1 cellular context compared by ENCODE assay signal in genomic region chr16:47448830-47449575, GRCh38.
TF ChIP-seq lines count a peak whose summit lies in the region.

No MANE protein-coding gene starts in this region.

TF ChIP-seq in K562, 482 proteins besides CTCF, POLR2A, EP300 and RAD21 (continued from another document):
- TF ChIP-seq AFF4 (CRISPR knock-in tag; IDR thresholded peaks at IDR 0.05): no peak
- TF ChIP-seq, protein P1, sequence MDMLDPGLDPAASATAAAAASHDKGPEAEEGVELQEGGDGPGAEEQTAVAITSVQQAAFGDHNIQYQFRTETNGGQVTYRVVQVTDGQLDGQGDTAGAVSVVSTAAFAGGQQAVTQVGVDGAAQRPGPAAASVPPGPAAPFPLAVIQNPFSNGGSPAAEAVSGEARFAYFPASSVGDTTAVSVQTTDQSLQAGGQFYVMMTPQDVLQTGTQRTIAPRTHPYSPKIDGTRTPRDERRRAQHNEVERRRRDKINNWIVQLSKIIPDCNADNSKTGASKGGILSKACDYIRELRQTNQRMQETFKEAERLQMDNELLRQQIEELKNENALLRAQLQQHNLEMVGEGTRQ (CRISPR knock-in tag; IDR thresholded peaks at IDR 0.05): no peak
- TF ChIP-seq ZNF384 (IDR thresholded peaks at IDR 0.05; ENCODE audit: low read depth, low read length): no peak
- TF ChIP-seq CTCFL (IDR thresholded peaks at IDR 0.05; ENCODE audit: borderline replicate concordance, insufficient read depth, low read depth, low read length, poor library complexity, severe bottlenecking): no peak
- TF ChIP-seq ETV1 (tag; conservative IDR thresholded peaks at IDR 0.05; ENCODE audit: low read depth): no peak
- TF ChIP-seq EWSR1 (IDR thresholded peaks at IDR 0.05; ENCODE audit: borderline replicate concordance, low read depth, partially characterized antibody): no peak
- no peak for TF ChIP-seq GTF2E2 (tag; IDR thresholded peaks at IDR 0.05)
- TF ChIP-seq E2F4 (CRISPR knock-in tag; IDR thresholded peaks at IDR 0.05; ENCODE audit: low read depth): no peak
- no peak for TF ChIP-seq CHD4 (IDR thresholded peaks at IDR 0.05; ENCODE audit: insufficient read depth, insufficient replicate concordance, low read depth, low read length, poor library complexity, severe bottlenecking)
- no peak for TF ChIP-seq EHMT2 (IDR thresholded peaks at IDR 0.05)
- TF ChIP-seq, protein P2, sequence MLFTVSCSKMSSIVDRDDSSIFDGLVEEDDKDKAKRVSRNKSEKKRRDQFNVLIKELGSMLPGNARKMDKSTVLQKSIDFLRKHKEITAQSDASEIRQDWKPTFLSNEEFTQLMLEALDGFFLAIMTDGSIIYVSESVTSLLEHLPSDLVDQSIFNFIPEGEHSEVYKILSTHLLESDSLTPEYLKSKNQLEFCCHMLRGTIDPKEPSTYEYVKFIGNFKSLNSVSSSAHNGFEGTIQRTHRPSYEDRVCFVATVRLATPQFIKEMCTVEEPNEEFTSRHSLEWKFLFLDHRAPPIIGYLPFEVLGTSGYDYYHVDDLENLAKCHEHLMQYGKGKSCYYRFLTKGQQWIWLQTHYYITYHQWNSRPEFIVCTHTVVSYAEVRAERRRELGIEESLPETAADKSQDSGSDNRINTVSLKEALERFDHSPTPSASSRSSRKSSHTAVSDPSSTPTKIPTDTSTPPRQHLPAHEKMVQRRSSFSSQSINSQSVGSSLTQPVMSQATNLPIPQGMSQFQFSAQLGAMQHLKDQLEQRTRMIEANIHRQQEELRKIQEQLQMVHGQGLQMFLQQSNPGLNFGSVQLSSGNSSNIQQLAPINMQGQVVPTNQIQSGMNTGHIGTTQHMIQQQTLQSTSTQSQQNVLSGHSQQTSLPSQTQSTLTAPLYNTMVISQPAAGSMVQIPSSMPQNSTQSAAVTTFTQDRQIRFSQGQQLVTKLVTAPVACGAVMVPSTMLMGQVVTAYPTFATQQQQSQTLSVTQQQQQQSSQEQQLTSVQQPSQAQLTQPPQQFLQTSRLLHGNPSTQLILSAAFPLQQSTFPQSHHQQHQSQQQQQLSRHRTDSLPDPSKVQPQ (CRISPR knock-in tag; IDR thresholded peaks at IDR 0.05; ENCODE audit: borderline replicate concordance): no peak
- TF ChIP-seq IRF9 (tag; IDR thresholded peaks at IDR 0.05): no peak
- no peak for TF ChIP-seq HMGN3 (IDR thresholded peaks at IDR 0.05; ENCODE audit: borderline replicate concordance, extremely low read depth, insufficient read length, low read depth, low read length)
TF ChIP-seq in K562: peak in this region for 23.
